ENCODE assay signal across 11 cellular contexts in the genomic region with DNA sequence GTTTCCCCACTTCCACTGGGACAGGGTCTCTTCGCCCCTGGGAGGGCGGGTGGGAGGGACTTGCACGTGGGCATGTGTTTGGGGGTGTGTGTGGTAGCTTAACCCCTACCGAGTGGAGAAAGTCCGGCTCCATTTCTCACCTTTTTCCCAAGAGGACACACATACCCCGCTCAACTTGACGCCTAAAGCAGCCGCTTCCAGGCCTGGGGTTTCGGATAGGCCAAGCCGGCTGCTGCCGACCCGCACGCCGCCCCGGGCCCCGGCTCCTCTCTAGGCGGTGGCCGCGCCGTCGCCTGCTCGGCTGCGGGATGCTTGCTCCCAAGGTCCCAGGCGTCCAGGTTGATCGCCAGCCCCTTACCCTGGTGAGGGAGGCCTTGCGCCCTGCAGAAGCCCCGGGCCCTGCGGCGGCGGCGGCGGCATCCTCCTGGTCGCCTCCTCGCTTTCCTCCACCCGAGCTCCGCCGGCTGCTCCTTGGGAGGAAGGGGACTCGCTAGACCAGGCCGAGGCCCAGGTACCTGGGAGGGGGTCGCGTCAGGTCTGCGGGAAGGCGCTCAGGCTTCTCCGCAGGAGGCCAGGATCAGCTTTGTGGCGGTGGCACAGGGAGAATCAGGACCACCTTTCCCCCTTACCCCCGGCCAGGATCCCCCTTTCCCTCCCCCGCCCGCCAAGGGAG. TPM values are rescaled to one million over a fixed set of nuclear protein-coding genes. Genes with fewer than 3 reads are reported as not detected.
DNase-seq lines count a peak whose midpoint lies in the region; ATAC-seq and TF ChIP-seq lines count a peak whose summit lies in the region.
"Had no signal": no experiment of that assay in that cellular context is flagged by ENCODE, and none has a peak within 500 bp of the region (broad histone marks: within the 10 kb centered on the region; RNA-seq: fewer than 3 reads in every experiment).

No MANE protein-coding gene starts in this region.

- H3K4me1 ChIP-seq in Panc1 (ENCODE audit: control insufficient read depth, insufficient read depth, low read length), result no peaks in the 10 kb centered on the region
- H3K4me1 ChIP-seq in iPS DF 6.9 (ENCODE audit: control insufficient read depth, insufficient read depth, low read length), result peaks cover 10% of the 10 kb centered on the region
- H3K4me1 ChIP-seq in skeletal muscle satellite cell (ENCODE audit: control insufficient read depth, insufficient read depth, low read length), result peaks cover 35% of the 10 kb centered on the region

- no peak overlapping the region for H3K27ac Mint-ChIP-seq in activated CD4-positive, alpha-beta T cell treated with anti-CD3 and anti-CD28 coated beads, Interleukin-2, amount 10 ng/mL, durations not matched to agents 7 days and 5 days

- peaks cover 40% of the 10 kb centered on the region for H3K4me1 Mint-ChIP-seq in activated CD4-positive, alpha-beta T cell treated with anti-CD3 and anti-CD28 coated beads, Interleukin-2, amount 10 ng/mL, durations not matched to agents 7 days and 5 days

- peaks cover 51% of the 10 kb centered on the region for H3K27me3 Mint-ChIP-seq in activated CD4-positive, alpha-beta T cell treated with anti-CD3 and anti-CD28 coated beads, Interleukin-2, amount 10 ng/mL, durations not matched to agents 7 days and 5 days

- peak overlapping the region; percentile 53 to 58; a peak in 2 of 4 replicates for H3K4me3 ChIP-seq in Panc1 (ENCODE audit: low read depth in 2 of 2, low read length in 2 of 2)
- H3K4me3 ChIP-seq in iPS DF 6.9 (ENCODE audit: low read length), result peak overlapping the region; percentile 34; the same call in 1 of the 2 replicates
- no peak overlapping the region for H3K4me3 ChIP-seq in skeletal muscle satellite cell (ENCODE audit: low read length)

- H3K27me3 ChIP-seq in Panc1 (ENCODE audit: control insufficient read depth, insufficient read depth, low read length), result no peaks in the 10 kb centered on the region
- peaks cover 74% of the 10 kb centered on the region for H3K27me3 ChIP-seq in iPS DF 6.9 (ENCODE audit: control insufficient read depth, insufficient read depth, low read length)
- peaks cover 68% of the 10 kb centered on the region for H3K27me3 ChIP-seq in skeletal muscle satellite cell (ENCODE audit: control insufficient read depth, insufficient read depth, low read length)

- WGBS in iPS DF 6.9 (ENCODE audit: insufficient coverage, insufficient read length), result no CpG with 5 or more reads among the region's 48 CpGs

- no peak for TF ChIP-seq CTCF in Panc1 (IDR thresholded peaks at IDR 0.05)

- H3K4me3 Mint-ChIP-seq in activated CD4-positive, alpha-beta T cell treated with anti-CD3 and anti-CD28 coated beads, Interleukin-2, amount 10 ng/mL, durations not matched to agents 7 days and 5 days, result no peak overlapping the region

- peak; percentile 40 for DNase-seq in activated CD4-positive, alpha-beta T cell treated with anti-CD3 and anti-CD28 coated beads for 48 hours
- DNase-seq in activated CD4-positive, alpha-beta T cell treated with anti-CD3 and anti-CD28 coated beads, Interleukin-2, amount 10 ng/mL, durations not matched to agents 7 days and 5 days, result no peak
- DNase-seq in Panc1 (ENCODE audit: low read depth, low spot score) (no peak), iPS DF 6.9 (ENCODE audit: low read depth, low spot score) (no peak), COLO829 (ENCODE audit: low spot score) (no peak), NCI-H2227 treated with DMSO at 0.1 percent for 48 hours (lab: John Stamatoyannopoulos, UW) (no peak)
- no peak for DNase-seq in activated CD4-positive, CD25-positive, alpha-beta regulatory T cell treated with anti-CD3 and anti-CD28 coated beads, Interleukin-2, amount 50 U/mL, for 72 hours
- DNase-seq: NCI-H510A treated with DMSO at 0.1 percent for 48 hours, T-helper 1 cell had no signal

- peak overlapping the region; percentile 97 for H3K4me2 ChIP-seq in skeletal muscle satellite cell (ENCODE audit: low read length)

- H3K9ac ChIP-seq in skeletal muscle satellite cell (ENCODE audit: low read depth, low read length), result no peak overlapping the region
- H3K9ac ChIP-seq: KMS-11 had no signal

- in situ Hi-C loops in Panc1 (cut with HindIII; ENCODE audit: low pct_unique_long_range_greater_than_20kb, low sequenced_read_pairs), result no loop called here

- ATAC-seq in Panc1, result no peak

- intact Hi-C loops in Panc1 (cut with micrococcal nuclease; ENCODE audit: unreplicated experiment), result loop anchor here (2.0 kb wide), 1 partner anchor 178 kb away; no protein-coding TSS in a partner anchor

- no peaks in the 10 kb centered on the region for H3K36me3 ChIP-seq in Panc1 (ENCODE audit: control insufficient read depth, insufficient read depth, low read length)
- no peaks in the 10 kb centered on the region for H3K36me3 ChIP-seq in iPS DF 6.9 (ENCODE audit: control insufficient read depth, insufficient read depth, low read length)
- H3K36me3 ChIP-seq in skeletal muscle satellite cell (ENCODE audit: insufficient read depth, low read length), result no peaks in the 10 kb centered on the region

- H3K9me3 ChIP-seq in Panc1 (ENCODE audit: control insufficient read depth, insufficient read depth, low read depth, low read length) (no peaks in the 10 kb centered on the region), iPS DF 6.9 (ENCODE audit: control insufficient read depth, insufficient read depth, low read length) (no peaks in the 10 kb centered on the region), skeletal muscle satellite cell (replicated peaks; ENCODE audit: low read length) (no peaks in the 10 kb centered on the region)

- CTCF ChIA-PET in activated CD4-positive, alpha-beta T cell treated with anti-CD3 and anti-CD28 coated beads, Interleukin-2, amount 10 ng/mL, durations not matched to agents 7 days and 5 days (lab: Charles Lee), result interaction anchor here (1.2 to 1.3 kb wide), 2 partner anchors 11 to 417 kb away, joined by 3 to 5 read pairs; no protein-coding TSS in a partner anchor
- CTCF ChIA-PET in Panc1 (lab: Charles Lee), result no interaction called here

- BruUV-seq in Panc1 (replicated peaks; lab: Mats Ljungman, UMichigan), result no TSS peak

- peaks cover 9% of the 10 kb centered on the region for H3K36me3 Mint-ChIP-seq in activated CD4-positive, alpha-beta T cell treated with anti-CD3 and anti-CD28 coated beads, Interleukin-2, amount 10 ng/mL, durations not matched to agents 7 days and 5 days (ENCODE audit: low read depth)

- POLR2A ChIA-PET in activated CD4-positive, alpha-beta T cell treated with anti-CD3 and anti-CD28 coated beads, Interleukin-2, amount 10 ng/mL, durations not matched to agents 7 days and 5 days (lab: Charles Lee), result no interaction called here
- POLR2A ChIA-PET in Panc1 (lab: Charles Lee), result no interaction called here

- no peaks in the 10 kb centered on the region for H3K9me3 Mint-ChIP-seq in activated CD4-positive, alpha-beta T cell treated with anti-CD3 and anti-CD28 coated beads, Interleukin-2, amount 10 ng/mL, durations not matched to agents 7 days and 5 days

- H3K27ac ChIP-seq in Panc1 (ENCODE audit: low read length) (no peak overlapping the region), iPS DF 6.9 (ENCODE audit: low read length) (no peak overlapping the region)
- H3K27ac ChIP-seq: KMS-11 had no signal

RNA-seq across cellular contexts. Expression of a gene that starts 3.2 kb away (rescaled TPM):
- 10 to 100 TPM; 48.1 to 52.0 TPM for total RNA-seq in activated CD4-positive, alpha-beta T cell treated with anti-CD3 and anti-CD28 coated beads, Interleukin-2, amount 10 ng/mL, durations not matched to agents 7 days and 5 days
- 5.9 TPM for total RNA-seq in Panc1 (2021; ENCODE audit: unreplicated experiment)
- polyA plus RNA-seq in Panc1 (2012; ENCODE audit: insufficient read length), result 13.7 TPM
- total RNA-seq in skeletal muscle satellite cell (2012; rRNA removed), result 0.22 TPM in 1 of 2 replicates, not detected in the other
